ENCODE assay signal across 1 cellular context in genomic region chr4:102869569-102870227, GRCh38.
A peak's percentile ranks its signal among the peaks of the same experiment; 100 is the strongest.
TF ChIP-seq lines count a peak whose summit lies in the region.

No MANE protein-coding gene starts in this region.

TF ChIP-seq in HepG2, 621 proteins besides CTCF, POLR2A, EP300 and RAD21 (continued from another document):
- TF ChIP-seq POGK (CRISPR knock-in tag; conservative IDR thresholded peaks at IDR 0.05) (no peak), PAWR (CRISPR knock-in tag; IDR thresholded peaks at IDR 0.05; ENCODE audit: borderline replicate concordance) (no peak), ELK4 (CRISPR knock-in tag; IDR thresholded peaks at IDR 0.05; ENCODE audit: borderline replicate concordance) (no peak), ZNF501 (CRISPR knock-in tag; IDR thresholded peaks at IDR 0.05) (no peak), CREM (IDR thresholded peaks at IDR 0.05) (no peak), CREM (CRISPR knock-in tag; IDR thresholded peaks at IDR 0.05) (no peak), IKZF1 (IDR thresholded peaks at IDR 0.05) (no peak), ZNF468 (CRISPR knock-in tag; IDR thresholded peaks at IDR 0.05) (no peak), ZBTB14 (CRISPR knock-in tag; IDR thresholded peaks at IDR 0.05) (no peak), REXO4 (CRISPR knock-in tag; IDR thresholded peaks at IDR 0.05; ENCODE audit: borderline replicate concordance) (0 out of 2 replicates have a peak, but pooled peaks have one; percentile 3), ZNF709 (CRISPR knock-in tag; IDR thresholded peaks at IDR 0.05) (no peak), ZNF3 (CRISPR knock-in tag; IDR thresholded peaks at IDR 0.05) (no peak), IRF1 (CRISPR knock-in tag; IDR thresholded peaks at IDR 0.05; ENCODE audit: low read depth) (no peak), ZNF792 (CRISPR knock-in tag; IDR thresholded peaks at IDR 0.05) (no peak), HBP1 (CRISPR knock-in tag; IDR thresholded peaks at IDR 0.05; ENCODE audit: low read depth) (no peak), SPEN (CRISPR knock-in tag; IDR thresholded peaks at IDR 0.05; ENCODE audit: low read depth) (no peak), ZFP91 (CRISPR knock-in tag; IDR thresholded peaks at IDR 0.05; ENCODE audit: borderline replicate concordance) (no peak), FOXA3 (CRISPR knock-in tag; IDR thresholded peaks at IDR 0.05) (no peak), SRY (CRISPR knock-in tag; IDR thresholded peaks at IDR 0.05) (no peak), SIX1 (CRISPR knock-in tag; IDR thresholded peaks at IDR 0.05; ENCODE audit: borderline replicate concordance) (no peak)
